9 cellular contexts compared by ENCODE assay signal in genomic region chr7:2037805-2038635, GRCh38.
DNase-seq lines count a peak whose midpoint lies in the region; ATAC-seq and TF ChIP-seq lines count a peak whose summit lies in the region.
"Had no signal": no experiment of that assay in that cellular context is flagged by ENCODE, and none has a peak within 500 bp of the region (broad histone marks: within the 10 kb centered on the region; RNA-seq: fewer than 3 reads in every experiment).

No MANE protein-coding gene starts in this region.

- peak overlapping the region; percentile 62 to 94 (median 78) for H3K27ac Mint-ChIP-seq in CD4-positive, alpha-beta memory T cell
- H3K27ac Mint-ChIP-seq in effector memory CD8-positive, alpha-beta T cell = peak overlapping the region; percentile 85 to 90

- H3K9me3 ChIP-seq in CD4-positive, alpha-beta memory T cell (ENCODE audit: control insufficient read depth in 1 of 2, low read length in 2 of 2) = no peaks in the 10 kb centered on the region
- no peaks in the 10 kb centered on the region for H3K9me3 ChIP-seq in ovary

- peak overlapping the region; percentile 17 for H3K27ac ChIP-seq in CD4-positive, alpha-beta memory T cell (ENCODE audit: low read depth, low read length)
- peak overlapping the region in 1 of 2 donors; percentile 18 for H3K27ac ChIP-seq in ovary
- H3K27ac ChIP-seq in brain microvascular endothelial cell = no peak overlapping the region

- peak; percentile 54 for ATAC-seq in effector memory CD8-positive, alpha-beta T cell (replicated peaks)
- ATAC-seq in GM18519 (IDR thresholded peaks at IDR 0.05; ENCODE audit: low FRiP score, unreplicated experiment) = no peak
- ATAC-seq: HCT116 had no signal

- TF ChIP-seq POLR2A in ovary (IDR thresholded peaks at IDR 0.05) = no peak

- H3K4me3 Mint-ChIP-seq in CD4-positive, alpha-beta memory T cell = peak overlapping the region; percentile 89 to 95 (median 92)
- peak overlapping the region; percentile 89 to 91 for H3K4me3 Mint-ChIP-seq in effector memory CD8-positive, alpha-beta T cell

- H3K27me3 ChIP-seq in CD4-positive, alpha-beta memory T cell (ENCODE audit: insufficient read depth, low read length) = no peaks in the 10 kb centered on the region
- H3K27me3 ChIP-seq in ovary (no peaks in the 10 kb centered on the region), brain microvascular endothelial cell (replicated peaks) (no peaks in the 10 kb centered on the region)

- DNase-seq in CD4-positive, alpha-beta memory T cell = peak in 4 of 5 donors; percentile 20 to 32 (median 24)
- DNase-seq in NCI-H226 (peak; percentile 64), ovary (peak; percentile 64 to 82 (median 72)), cerebellar nuclear complex (lab: John Stamatoyannopoulos, UW) (no peak), T1000 (lab: John Stamatoyannopoulos, UW) (no peak), brain microvascular endothelial cell (no peak)
- peak in 1 of 3 experiments; percentile 27 for DNase-seq in effector memory CD8-positive, alpha-beta T cell

- H3K36me3 ChIP-seq in CD4-positive, alpha-beta memory T cell (ENCODE audit: insufficient read depth, low read length) = no peaks in the 10 kb centered on the region
- H3K36me3 ChIP-seq in ovary (no peaks in the 10 kb centered on the region), brain microvascular endothelial cell (replicated peaks) (no peaks in the 10 kb centered on the region)

- TF ChIP-seq CTCF in ovary (IDR thresholded peaks at IDR 0.05) (no peak), brain microvascular endothelial cell (IDR thresholded peaks at IDR 0.05; ENCODE audit: low read depth, low read length, missing control alignments) (no peak)

- H3K4me1 Mint-ChIP-seq in CD4-positive, alpha-beta memory T cell = peaks cover 27 to 46% (median 33%) of the 10 kb centered on the region in 4 donors
- peaks cover 37 to 47% of the 10 kb centered on the region in 2 donors for H3K4me1 Mint-ChIP-seq in effector memory CD8-positive, alpha-beta T cell (ENCODE audit: low read depth in 2 of 2)

- intact Hi-C loops in CD4-positive, alpha-beta memory T cell (cut with micrococcal nuclease) = no loop called here
- intact Hi-C loops in ovary (cut with DNase I) = no loop called here

- POLR2A ChIA-PET in CD4-positive, alpha-beta memory T cell (lab: Charles Lee; ENCODE audit: partially characterized antibody) = interaction anchor here (1.2 to 2.5 kb wide), 2 partner anchors 51 to 98 kb away, joined by 4 to 8 read pairs; no protein-coding TSS in a partner anchor

- in situ Hi-C loops in brain microvascular endothelial cell (cut with HindIII; ENCODE audit: low pct_ligation_motif_present, low sequenced_read_pairs) = no loop called here

- peaks cover 13% of the 10 kb centered on the region for H3K4me1 ChIP-seq in CD4-positive, alpha-beta memory T cell (ENCODE audit: insufficient read depth, low read length)
- peaks cover 6% of the 10 kb centered on the region for H3K4me1 ChIP-seq in ovary (ENCODE audit: insufficient read depth)

- H3K4me3 ChIP-seq in CD4-positive, alpha-beta memory T cell (ENCODE audit: low read length in 2 of 2) = peak overlapping the region; percentile 7 to 46
- peak overlapping the region; percentile 33 for H3K4me3 ChIP-seq in ovary
- H3K4me3 ChIP-seq in brain microvascular endothelial cell (ENCODE audit: low read depth, low read length) = no peak overlapping the region

- no peaks in the 10 kb centered on the region for H3K27me3 Mint-ChIP-seq in CD4-positive, alpha-beta memory T cell
- no peaks in the 10 kb centered on the region for H3K27me3 Mint-ChIP-seq in effector memory CD8-positive, alpha-beta T cell

- TF ChIP-seq EP300 in ovary (IDR thresholded peaks at IDR 0.05) = no peak

- H3K36me3 Mint-ChIP-seq in CD4-positive, alpha-beta memory T cell = peaks cover 0 to under 1% of the 10 kb centered on the region in 2 donors
- H3K36me3 Mint-ChIP-seq in effector memory CD8-positive, alpha-beta T cell (ENCODE audit: insufficient read depth) = peaks cover 8% of the 10 kb centered on the region

- WGBS in ovary, 3 donors = 24 to 27% (median 24%) methylated on average over 15 of the region's 15 CpGs

- CTCF ChIA-PET in CD4-positive, alpha-beta memory T cell (lab: Charles Lee; ENCODE audit: partially characterized antibody) = interaction anchor here (1.0 kb wide), 2 partner anchors 9 to 115 kb away, joined by 3 to 4 read pairs; no protein-coding TSS in a partner anchor

- H3K9me3 Mint-ChIP-seq in CD4-positive, alpha-beta memory T cell = peaks cover 0 to 3% (median 0%) of the 10 kb centered on the region in 8 donors
- H3K9me3 Mint-ChIP-seq in effector memory CD8-positive, alpha-beta T cell = no peaks in the 10 kb centered on the region

Comparison
In these comparisons a context has a peak if more than half of its experiments do, and no peak if none do; other contexts are left out.
1. DNase-seq: peak in CD4-positive, alpha-beta memory T cell (4 of 5), NCI-H226 (single experiment) and ovary (5 of 5); none in cerebellar nuclear complex (0 of 2), T1000 (single experiment) and brain microvascular endothelial cell (single experiment).